Comparison of ENCODE assay signal across 24 cellular contexts in genomic region chr13:49217962-49218492, GRCh38. TPM values are rescaled to one million over a fixed set of nuclear protein-coding genes. Genes with fewer than 3 reads are reported as not detected.
A peak's percentile ranks its signal among the peaks of the same experiment; 100 is the strongest.
DNase-seq lines count a peak whose midpoint lies in the region; ATAC-seq, FAIRE-seq and TF ChIP-seq lines count a peak whose summit lies in the region.
"Had no signal": no experiment of that assay in that cellular context is flagged by ENCODE, and none has a peak within 500 bp of the region (broad histone marks: within the 10 kb centered on the region; RNA-seq: fewer than 3 reads in every experiment).

No MANE protein-coding gene starts in this region.

- no peak overlapping the region for H3K4me3 Mint-ChIP-seq in activated naive CD4-positive, alpha-beta T cell treated with anti-CD3 and anti-CD28 coated beads, Interleukin-2, amount 50 U/mL, for 24 hours
- H3K4me3 Mint-ChIP-seq: activated CD4-positive, alpha-beta T cell treated with anti-CD3 and anti-CD28 coated beads for 36 hours; activated CD8-positive, alpha-beta memory T cell treated with anti-CD3 and anti-CD28 coated beads, Interleukin-2, amount 10 ng/mL, durations not matched to agents 7 days and 5 days had no signal

- H4K20me1 ChIP-seq in endothelial cell of umbilical vein (replicated peaks; ENCODE audit: control insufficient read depth, extremely low read depth, insufficient read depth, low read length), result no peaks in the 10 kb centered on the region

- dilution Hi-C loops in endothelial cell of umbilical vein (cut with MboI; ENCODE audit: extremely low pct_ligation_motif_present, low sequenced_read_pairs), result no loop called here

- peak; percentile 33 for FAIRE-seq in endothelial cell of umbilical vein (lab: Jason Lieb, UNC)
- FAIRE-seq: bronchial epithelial cell, D721Med had no signal

- H3K4ac ChIP-seq in mesendoderm (ENCODE audit: low read depth, low read length), result no peak overlapping the region

- no peaks in the 10 kb centered on the region for H3K9me3 Mint-ChIP-seq in activated naive CD4-positive, alpha-beta T cell treated with anti-CD3 and anti-CD28 coated beads, Interleukin-2, amount 50 U/mL, for 24 hours

- H3K9ac ChIP-seq in endothelial cell of umbilical vein (replicated peaks; ENCODE audit: extremely low read depth, insufficient read depth, low read length), result no peak overlapping the region
- peak overlapping the region; percentile 2 for H3K9ac ChIP-seq in mesendoderm (ENCODE audit: low read length)
- H3K9ac ChIP-seq in skeletal muscle satellite cell (ENCODE audit: low read depth, low read length), result no peak overlapping the region
- H3K9ac ChIP-seq: KMS-11 had no signal

- no peak overlapping the region for H3K23ac ChIP-seq in mesendoderm (ENCODE audit: low read length)

- no peak for TF ChIP-seq POLR2A in endothelial cell of umbilical vein (IDR thresholded peaks at IDR 0.05; ENCODE audit: low read depth, low read length)

- H2BK15ac ChIP-seq in mesendoderm (replicated peaks; ENCODE audit: low read depth), result no peak overlapping the region

- no CpG with 5 or more reads among the region's 17 CpGs for WGBS in mesendoderm (ENCODE audit: extremely low coverage, insufficient coverage, low lambda C conversion rate)

- H4K8ac ChIP-seq in mesendoderm (ENCODE audit: low read depth, low read length), result no peak overlapping the region

- H4K5ac ChIP-seq in mesendoderm (ENCODE audit: low read length), result no peak overlapping the region

- peak overlapping the region; percentile 25 for H3K56ac ChIP-seq in mesendoderm (ENCODE audit: low read length)

- no peak for TF ChIP-seq CTCF in endothelial cell of umbilical vein (IDR thresholded peaks at IDR 0.05; ENCODE audit: extremely low read depth in 1 of 2, insufficient read depth in 1 of 2, low read depth in 1 of 2, low read length in 2 of 2)

- BruUV-seq in endothelial cell of umbilical vein (replicated peaks; lab: Mats Ljungman, UMichigan), result no TSS peak

- POLR2A ChIA-PET in endothelial cell of umbilical vein (lab: Charles Lee), result no interaction called here

- H2BK5ac ChIP-seq in mesendoderm (ENCODE audit: low read length), result no peak overlapping the region

- H3K9me3 ChIP-seq in endothelial cell of umbilical vein (replicated peaks; ENCODE audit: control insufficient read depth, insufficient read depth, low read length) (no peaks in the 10 kb centered on the region), skeletal muscle satellite cell (replicated peaks; ENCODE audit: low read length) (no peaks in the 10 kb centered on the region)
- H3K9me3 ChIP-seq: ovary, suprapubic skin had no signal

- no peak overlapping the region for H2BK120ac ChIP-seq in mesendoderm (ENCODE audit: low read depth, low read length)

- H3K36me3 Mint-ChIP-seq in activated naive CD4-positive, alpha-beta T cell treated with anti-CD3 and anti-CD28 coated beads, Interleukin-2, amount 50 U/mL, for 24 hours, result peaks cover 4% of the 10 kb centered on the region

- no peak overlapping the region for H2AFZ ChIP-seq in endothelial cell of umbilical vein (ENCODE audit: low read depth, low read length)

- H3K79me2 ChIP-seq in endothelial cell of umbilical vein (ENCODE audit: control insufficient read depth, insufficient read depth, low read length) (no peaks in the 10 kb centered on the region), mesendoderm (ENCODE audit: control insufficient read depth, insufficient read depth, low read length) (no peaks in the 10 kb centered on the region)

- no peak overlapping the region for H2AK5ac ChIP-seq in mesendoderm (ENCODE audit: low read length)

- peaks cover 40% of the 10 kb centered on the region for H3K27me3 Mint-ChIP-seq in activated naive CD4-positive, alpha-beta T cell treated with anti-CD3 and anti-CD28 coated beads, Interleukin-2, amount 50 U/mL, for 24 hours

- H3K4me2 ChIP-seq in endothelial cell of umbilical vein (ENCODE audit: insufficient read depth, low read length) (no peak overlapping the region), mesendoderm (ENCODE audit: low read length) (peak overlapping the region; percentile 86), skeletal muscle satellite cell (ENCODE audit: low read length) (peak overlapping the region; percentile 10)
- H3K4me2 ChIP-seq: KMS-11 had no signal

- peaks cover 21% of the 10 kb centered on the region for H3K4me1 Mint-ChIP-seq in activated naive CD4-positive, alpha-beta T cell treated with anti-CD3 and anti-CD28 coated beads, Interleukin-2, amount 50 U/mL, for 24 hours

- no peak for DNase-seq in activated naive CD4-positive, alpha-beta T cell (lab: John Stamatoyannopoulos, UW)
- DNase-seq in endothelial cell of umbilical vein (ENCODE audit: low read depth, low spot score) (no peak), mesendoderm (no peak), posterior vena cava (ENCODE audit: low spot score) (no peak)
- DNase-seq: activated CD4-positive, alpha-beta T cell treated with anti-CD3 and anti-CD28 coated beads for 36 hours; activated CD8-positive, alpha-beta memory T cell treated with anti-CD3 and anti-CD28 coated beads, Interleukin-2, amount 10 ng/mL, durations not matched to agents 7 days and 5 days; foreskin keratinocyte; NCI-H1930; ovary; Right ventricle myocardium superior; SW 1271 had no signal

- H3K27me3 ChIP-seq in endothelial cell of umbilical vein (ENCODE audit: control insufficient read depth in 2 of 2, insufficient read depth in 2 of 2, low read length in 2 of 2) (peaks cover 53 to 60% of the 10 kb centered on the region in 2 experiments), mesendoderm (ENCODE audit: insufficient read depth, low read length, poor library complexity) (peaks cover 48% of the 10 kb centered on the region), skeletal muscle satellite cell (ENCODE audit: control insufficient read depth, insufficient read depth, low read length) (peaks cover 62% of the 10 kb centered on the region)
- H3K27me3 ChIP-seq: ovary had no signal

- H3K36me3 ChIP-seq in endothelial cell of umbilical vein (ENCODE audit: control insufficient read depth in 2 of 2, extremely low read depth in 1 of 2, insufficient read depth in 2 of 2, low read length in 2 of 2) (no peaks in the 10 kb centered on the region), mesendoderm (ENCODE audit: control insufficient read depth, insufficient read depth, low read length) (no peaks in the 10 kb centered on the region), skeletal muscle satellite cell (ENCODE audit: insufficient read depth, low read length) (no peaks in the 10 kb centered on the region)
- H3K36me3 ChIP-seq: ovary, suprapubic skin had no signal

- CTCF ChIA-PET in endothelial cell of umbilical vein (lab: Charles Lee), result interaction anchor here (1.0 to 1.9 kb wide), 3 partner anchors 9 to 389 kb away, joined by 3 to 6 read pairs (median 4); no protein-coding TSS in a partner anchor

- no peak for ATAC-seq in GM19324 (IDR thresholded peaks at IDR 0.05; ENCODE audit: low FRiP score, unreplicated experiment)
- no peak for ATAC-seq in HG03521 (IDR thresholded peaks at IDR 0.05; ENCODE audit: unreplicated experiment)
- ATAC-seq: activated CD4-positive, alpha-beta T cell treated with anti-CD3 and anti-CD28 coated beads for 36 hours; activated CD8-positive, alpha-beta memory T cell treated with anti-CD3 and anti-CD28 coated beads, Interleukin-2, amount 10 ng/mL, durations not matched to agents 7 days and 5 days; sciatic nerve had no signal

- H3K79me1 ChIP-seq in mesendoderm (ENCODE audit: low read length), result no peaks in the 10 kb centered on the region

- H3K4me3 ChIP-seq in endothelial cell of umbilical vein (replicated peaks in 1 of 3; ENCODE audit: insufficient read depth in 1 of 3, low read depth in 1 of 3, low read length in 3 of 3), result no peak overlapping the region
- H3K4me3 ChIP-seq in mesendoderm (ENCODE audit: low read length), result no peak overlapping the region
- H3K4me3 ChIP-seq in skeletal muscle satellite cell (ENCODE audit: low read length), result no peak overlapping the region
- H3K4me3 ChIP-seq: coronary artery, ovary, suprapubic skin had no signal

- H3K27ac ChIP-seq in endothelial cell of umbilical vein (ENCODE audit: insufficient read depth, low read depth, low read length) (no peak overlapping the region), mesendoderm (ENCODE audit: low read depth, low read length) (no peak overlapping the region)
- H3K27ac ChIP-seq: coronary artery, foreskin keratinocyte, KMS-11, ovary, suprapubic skin had no signal

- H3K27ac Mint-ChIP-seq in activated naive CD4-positive, alpha-beta T cell treated with anti-CD3 and anti-CD28 coated beads, Interleukin-2, amount 50 U/mL, for 24 hours, result peak overlapping the region; percentile 1
- H3K27ac Mint-ChIP-seq: activated CD4-positive, alpha-beta T cell treated with anti-CD3 and anti-CD28 coated beads for 36 hours; activated CD8-positive, alpha-beta memory T cell treated with anti-CD3 and anti-CD28 coated beads, Interleukin-2, amount 10 ng/mL, durations not matched to agents 7 days and 5 days had no signal

- peaks cover 9% of the 10 kb centered on the region for H3K4me1 ChIP-seq in endothelial cell of umbilical vein (ENCODE audit: control insufficient read depth, extremely low read depth, insufficient read depth, low read length)
- H3K4me1 ChIP-seq in mesendoderm (ENCODE audit: control insufficient read depth, low read depth, low read length), result peaks cover 2% of the 10 kb centered on the region
- H3K4me1 ChIP-seq in skeletal muscle satellite cell (ENCODE audit: control insufficient read depth, insufficient read depth, low read length), result peaks cover 10% of the 10 kb centered on the region
- H3K4me1 ChIP-seq: foreskin keratinocyte had no signal

- no peaks in the 10 kb centered on the region for H3K9me1 ChIP-seq in endothelial cell of umbilical vein (replicated peaks; ENCODE audit: control insufficient read depth, extremely low read depth, insufficient read depth, low read length)

- no peak overlapping the region for H3K18ac ChIP-seq in mesendoderm (ENCODE audit: low read length)

- intact Hi-C loops in endothelial cell of umbilical vein (cut with micrococcal nuclease) (no loop called here), posterior vena cava (cut with DNase I) (no loop called here)

RNA-seq across cellular contexts. Expression of gene MLNR, which starts 2.1 kb away (rescaled TPM):
- total RNA-seq in endothelial cell of umbilical vein (not detected in 2 replicates), posterior vena cava (not detected)
- not detected in 2 replicates for polyA plus RNA-seq in endothelial cell of umbilical vein
- not detected in 2 replicates for polyA plus RNA-seq in endothelial cell of umbilical vein (2011; cell fraction: cytosol; rRNA removed)
- polyA plus RNA-seq in endothelial cell of umbilical vein (2011; cell fraction: nucleus; rRNA removed), result not detected in 2 replicates
- not detected in 2 replicates for polyA plus RNA-seq in endothelial cell of umbilical vein (2012)
- polyA minus RNA-seq in endothelial cell of umbilical vein, result not detected in 2 replicates
- not detected for polyA minus RNA-seq in endothelial cell of umbilical vein (2011; cell fraction: cytosol; rRNA and poly(A)+ RNA removed)
- polyA minus RNA-seq in endothelial cell of umbilical vein (2011; cell fraction: nucleus; rRNA and poly(A)+ RNA removed), result not detected in 2 replicates
- polyA plus RNA-seq in mesendoderm (2013, experiment 1 of 2), result 0.06 TPM
- not detected for polyA plus RNA-seq in mesendoderm (2013, experiment 2 of 2)
- not detected in 2 replicates for total RNA-seq in skeletal muscle satellite cell (2012; rRNA removed)
- total RNA-seq: A172; activated CD4-positive, alpha-beta T cell treated with anti-CD3 and anti-CD28 coated beads for 36 hours; activated CD8-positive, alpha-beta memory T cell treated with anti-CD3 and anti-CD28 coated beads, Interleukin-2, amount 10 ng/mL, durations not matched to agents 7 days and 5 days; bronchial epithelial cell; foreskin keratinocyte; mucosa of gallbladder; ovary; Right ventricle myocardium superior; sciatic nerve; suprapubic skin had no signal
- polyA plus RNA-seq: foreskin keratinocyte, liver, ovary had no signal

RNA-seq across cellular contexts. Expression of gene CDADC1, which starts 29.7 kb away (rescaled TPM):
- total RNA-seq in endothelial cell of umbilical vein (9.1 and 9.9 TPM in 2 replicates), posterior vena cava (10 to 100 TPM; 10.5 to 10.9 TPM)
- polyA plus RNA-seq in endothelial cell of umbilical vein, result 1.8 and 2.4 TPM in 2 replicates
- 3.2 and 4.0 TPM in 2 replicates for polyA plus RNA-seq in endothelial cell of umbilical vein (2011; cell fraction: cytosol; rRNA removed)
- polyA plus RNA-seq in endothelial cell of umbilical vein (2011; cell fraction: nucleus; rRNA removed), result 3.7 and 5.1 TPM in 2 replicates
- 9.9 and 10.5 TPM in 2 replicates for polyA plus RNA-seq in endothelial cell of umbilical vein (2012)
- 3.2 and 3.4 TPM in 2 replicates for polyA minus RNA-seq in endothelial cell of umbilical vein
- polyA minus RNA-seq in endothelial cell of umbilical vein (2011; cell fraction: cytosol; rRNA and poly(A)+ RNA removed), result 2.8 TPM
- polyA minus RNA-seq in endothelial cell of umbilical vein (2011; cell fraction: nucleus; rRNA and poly(A)+ RNA removed), result 5.1 and 6.6 TPM in 2 replicates
- polyA plus RNA-seq in mesendoderm (2013, experiment 1 of 2), result 4.7 TPM
- 5.1 TPM for polyA plus RNA-seq in mesendoderm (2013, experiment 2 of 2)
- total RNA-seq in skeletal muscle satellite cell (2012; rRNA removed), result 1.3 and 2.3 TPM in 2 replicates
